ENCODE assay signal across 19 cellular contexts in genomic region chr5:125083932-125084331, GRCh38.
DNase-seq lines count a peak whose midpoint lies in the region; ATAC-seq, FAIRE-seq and TF ChIP-seq lines count a peak whose summit lies in the region.
"Had no signal": no experiment of that assay in that cellular context is flagged by ENCODE, and none has a peak within 500 bp of the region (broad histone marks: within the 10 kb centered on the region; RNA-seq: fewer than 3 reads in every experiment).

No MANE protein-coding gene starts in this region.

- TF ChIP-seq POLR2A in H54 (IDR thresholded peaks at IDR 0.05; ENCODE audit: low read depth, low read length) = no peak

- H3K27ac ChIP-seq in brain microvascular endothelial cell (no peak overlapping the region), upper lobe of right lung (no peak overlapping the region)
- H3K27ac ChIP-seq: lower lobe of right lung, neural progenitor cell, Peyer's patch had no signal

- H3K4me1 ChIP-seq in upper lobe of right lung = no peaks in the 10 kb centered on the region
- H3K4me1 ChIP-seq: lower lobe of right lung, neural progenitor cell, Peyer's patch had no signal

- in situ Hi-C loops in brain microvascular endothelial cell (cut with HindIII; ENCODE audit: low pct_ligation_motif_present, low sequenced_read_pairs) = no loop called here

- no peak for ATAC-seq in upper lobe of right lung

- intact Hi-C loops in upper lobe of right lung (cut with DNase I) = no loop called here

- DNase-seq in A172 (ENCODE audit: low spot score) = peak; percentile 9
- DNase-seq in H54 (ENCODE audit: insufficient read length, low spot score) = no peak
- DNase-seq in brain microvascular endothelial cell = peak; percentile 19
- peak; percentile 16 for DNase-seq in glomerular visceral epithelial cell (ENCODE audit: extremely low spot score)
- no peak for DNase-seq in H4 (ENCODE audit: low spot score)
- no peak for DNase-seq in NCI-H2029 treated with DMSO at 0.1 percent for 48 hours (lab: John Stamatoyannopoulos, UW)
- no peak for DNase-seq in upper lobe of right lung
- DNase-seq in 8988T = no peak
- DNase-seq: ACHN; activated CD4-positive, CD25-positive, alpha-beta regulatory T cell treated with anti-CD3 and anti-CD28 coated beads, Interleukin-2, amount 50 U/mL, for 72 hours; activated naive CD4-positive, alpha-beta T cell treated with anti-CD3 and anti-CD28 coated beads, Interleukin-2, amount 50 U/mL, for 16 hours; cerebellar nuclear complex; KG1; lower lobe of right lung; NCI-H526 treated with DMSO at 0.1 percent for 48 hours; Peyer's patch; stimulated activated naive CD4-positive, alpha-beta T cell treated with Interleukin-2 at 50 U/mL for 16 hours had no signal

- H3K36me3 ChIP-seq in brain microvascular endothelial cell (replicated peaks) (no peaks in the 10 kb centered on the region), upper lobe of right lung (no peaks in the 10 kb centered on the region)
- H3K36me3 ChIP-seq: lower lobe of right lung, neural progenitor cell, Peyer's patch had no signal

- TF ChIP-seq CTCF in brain microvascular endothelial cell (IDR thresholded peaks at IDR 0.05; ENCODE audit: low read depth, low read length, missing control alignments) = no peak
- no peak for TF ChIP-seq CTCF in upper lobe of right lung (IDR thresholded peaks at IDR 0.05)

- no peaks in the 10 kb centered on the region for H3K9me3 ChIP-seq in upper lobe of right lung
- H3K9me3 ChIP-seq: lower lobe of right lung, Peyer's patch had no signal

- no peaks in the 10 kb centered on the region for H3K27me3 ChIP-seq in brain microvascular endothelial cell (replicated peaks)
- H3K27me3 ChIP-seq in upper lobe of right lung = no peaks in the 10 kb centered on the region
- H3K27me3 ChIP-seq: neural progenitor cell, Peyer's patch had no signal

- FAIRE-seq in H54 (lab: Jason Lieb, UNC) = peak; percentile 33
- FAIRE-seq: H1 had no signal

- H3K4me3 ChIP-seq in brain microvascular endothelial cell (ENCODE audit: low read depth, low read length) (no peak overlapping the region), upper lobe of right lung (no peak overlapping the region)
- H3K4me3 ChIP-seq: lower lobe of right lung, neural progenitor cell, Peyer's patch had no signal

Comparison
In these comparisons a context has a peak if more than half of its experiments do, and no peak if none do; other contexts are left out.
1. DNase-seq: peak in A172 (single experiment), brain microvascular endothelial cell (single experiment) and glomerular visceral epithelial cell (single experiment); none in H54 (single experiment), H4 (single experiment), NCI-H2029 treated with DMSO at 0.1 percent for 48 hours (single experiment), upper lobe of right lung (single experiment) and 8988T (single experiment).